ENCODE assay signal across 21 cellular contexts in genomic region chr5:158873115-158873514, GRCh38.
"Had no signal": no experiment of that assay in that cellular context is flagged by ENCODE, and none has a peak within 500 bp of the region (broad histone marks: within the 10 kb centered on the region; RNA-seq: fewer than 3 reads in every experiment).

No MANE protein-coding gene starts in this region.

- H3K4me3 ChIP-seq: colonic mucosa, left ventricle myocardium inferior, lower lobe of right lung, spleen, testis, tibial nerve, upper lobe of right lung, vagina had no signal

- H3K27me3 ChIP-seq: colonic mucosa, foreskin keratinocyte, neutrophil, spleen, testis, tibial nerve, upper lobe of right lung, vagina had no signal

- H3K4me1 ChIP-seq: colonic mucosa, upper lobe of right lung had no signal

- H3K4me3 Mint-ChIP-seq: immature natural killer cell, nephron progenitor cell had no signal

- H3K9me3 ChIP-seq: colonic mucosa, left ventricle myocardium inferior, lower lobe of right lung, neutrophil, spleen, testis, tibial nerve, upper lobe of right lung, vagina had no signal

- H3K9me3 Mint-ChIP-seq: nephron progenitor cell had no signal

- H3K27ac Mint-ChIP-seq: immature natural killer cell, nephron progenitor cell had no signal

- H3K36me3 ChIP-seq: colonic mucosa, left ventricle myocardium inferior, lower lobe of right lung, neutrophil, spleen, tibial nerve, upper lobe of right lung, vagina had no signal

- ATAC-seq: foreskin keratinocyte; lower lobe of right lung; naive thymus-derived CD4-positive, alpha-beta T cell; sciatic nerve; stimulated activated naive CD8-positive, alpha-beta T cell treated with anti-CD3 and anti-CD28 coated beads, Interleukin-15, Interleukin-2, amounts not matched to agents 100 U/mL and 50 U/mL, for 24 hours; upper lobe of right lung had no signal

- H3K27ac ChIP-seq: colonic mucosa, foreskin keratinocyte, lower lobe of right lung, neutrophil, tibial nerve, upper lobe of right lung, vagina had no signal

- DNase-seq: colonic mucosa; dermis blood vessel endothelial cell; erythroblast; foreskin keratinocyte; immature natural killer cell; left ventricle myocardium inferior; lower lobe of right lung; mesendoderm; naive thymus-derived CD4-positive, alpha-beta T cell; nephron progenitor cell; posterior cingulate gyrus; spleen; stimulated activated CD4-positive, alpha-beta T cell treated with anti-CD3 and anti-CD28 coated beads, Interleukin-15, amount 100 ng/mL, for 24 hours; stimulated activated CD4-positive, alpha-beta T cell treated with anti-CD3 and anti-CD28 coated beads, Interleukin-2, amount 100 ng/mL, for 24 hours; stimulated activated naive CD8-positive, alpha-beta T cell treated with anti-CD3 and anti-CD28 coated beads, Interleukin-15, Interleukin-2, amounts not matched to agents 100 U/mL and 50 U/mL, for 24 hours; testis; upper lobe of right lung had no signal
